ENCODE assay signal across 18 cellular contexts in the genomic region with DNA sequence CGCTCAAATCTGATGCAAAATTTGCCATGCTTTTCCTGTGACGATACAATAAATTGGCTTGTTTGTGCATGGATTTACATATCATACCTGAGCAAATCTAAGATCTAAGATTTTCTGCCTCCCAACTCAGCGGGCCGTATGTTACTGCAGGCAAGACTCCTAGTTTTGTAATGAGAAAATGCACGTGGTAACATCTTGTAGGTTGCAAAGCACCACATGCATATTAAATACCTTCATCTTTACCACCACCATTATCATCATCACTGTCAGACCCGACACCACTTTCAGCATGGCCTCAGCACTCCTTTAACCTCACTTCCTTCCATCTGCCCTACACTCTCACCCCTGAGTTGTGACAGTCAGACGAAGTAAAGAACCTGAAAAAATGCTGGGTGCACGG.
DNase-seq lines count a peak whose midpoint lies in the region; ATAC-seq and TF ChIP-seq lines count a peak whose summit lies in the region.
"Had no signal": no experiment of that assay in that cellular context is flagged by ENCODE, and none has a peak within 500 bp of the region (broad histone marks: within the 10 kb centered on the region; RNA-seq: fewer than 3 reads in every experiment).

No MANE protein-coding gene starts in this region.

- H3F3A ChIP-seq in DOHH2 (ENCODE audit: control insufficient read depth, insufficient read depth): no peaks in the 10 kb centered on the region

- peaks cover 9% of the 10 kb centered on the region for H3K4me1 ChIP-seq in DOHH2 (ENCODE audit: control insufficient read depth, low read length)
- H3K4me1 ChIP-seq in IMR-90 (ENCODE audit: control insufficient read depth, insufficient read depth, low read length): peaks cover 8% of the 10 kb centered on the region
- H3K4me1 ChIP-seq: BLaER1, Caco-2 had no signal

- H2AK5ac ChIP-seq in IMR-90 (ENCODE audit: low read depth, low read length): 0 out of 2 replicates have a peak overlapping the region, but pooled peaks have one; percentile 77

- H2BK20ac ChIP-seq in IMR-90 (ENCODE audit: low read depth, low read length): no peak overlapping the region

- H3K79me1 ChIP-seq in IMR-90 (ENCODE audit: low read depth in 1 of 2, low read length in 2 of 2): no peaks in the 10 kb centered on the region

- in situ Hi-C loops in IMR-90 (cut with MboI; ENCODE audit: low sequenced_read_pairs): no loop called here

- no peaks in the 10 kb centered on the region for H3K9me3 ChIP-seq in DOHH2 (ENCODE audit: control insufficient read depth, insufficient read depth, low read length)
- H3K9me3 ChIP-seq in IMR-90 (ENCODE audit: control insufficient read depth, insufficient read depth, low read length): peaks cover 3% of the 10 kb centered on the region
- H3K9me3 ChIP-seq: BLaER1, Caco-2 had no signal

- no peak overlapping the region for H3K4ac ChIP-seq in IMR-90 (ENCODE audit: low read depth, low read length)

- H3K4me2 ChIP-seq in DOHH2 (ENCODE audit: low read length) (peak overlapping the region; percentile 25; the same call in 1 of the 2 replicates), IMR-90 (ENCODE audit: low read depth, low read length) (no peak overlapping the region)
- H3K4me2 ChIP-seq: BLaER1 had no signal

- 69% methylated on average over 3 of the region's 8 CpGs; no CpG with 5 or more reads in 1 of the 2 experiments for WGBS in IMR-90 (ENCODE audit: extremely low coverage in 2 of 2, insufficient read length in 1 of 2), 2 experiments

- no peaks in the 10 kb centered on the region for H3K9me1 ChIP-seq in IMR-90 (ENCODE audit: insufficient read depth, low read length)

- no peak overlapping the region for H3K14ac ChIP-seq in IMR-90 (replicated peaks; ENCODE audit: low read depth, low read length)

- H4K20me1 ChIP-seq in DOHH2 (ENCODE audit: control insufficient read depth, insufficient read depth, low read depth, low read length) (no peaks in the 10 kb centered on the region), IMR-90 (ENCODE audit: insufficient read depth, low read length) (no peaks in the 10 kb centered on the region)
- H4K20me1 ChIP-seq: BLaER1 had no signal

- no peak overlapping the region for H2BK15ac ChIP-seq in IMR-90 (ENCODE audit: low read depth, low read length)

- DNase-seq in IMR-90 (no peak), islet precursor cell (peak; percentile 25), kidney tubule cell (ENCODE audit: low spot score) (no peak)
- DNase-seq: Caco-2; CD4-positive, CD25-positive, alpha-beta regulatory T cell; CD8-positive, alpha-beta T cell; DMS153; DND-41; EL; GDM1; GOT3; HCEC 1CT had no signal

- H2BK120ac ChIP-seq in IMR-90 (ENCODE audit: low read depth, low read length): no peak overlapping the region

- intact Hi-C loops in IMR-90 (cut with micrococcal nuclease): no loop called here

- peak overlapping the region; percentile 23; the same call in 1 of the 2 replicates for H4K91ac ChIP-seq in IMR-90 (ENCODE audit: insufficient read depth, low read depth, low read length)

- H4K5ac ChIP-seq in IMR-90 (ENCODE audit: low read depth, low read length): no peak overlapping the region

- CTCF ChIA-PET in IMR-90 (lab: Yijun Ruan, JAX): no interaction called here

- no peaks in the 10 kb centered on the region for H3K79me2 ChIP-seq in DOHH2 (ENCODE audit: control insufficient read depth, low read length)

- H3K56ac ChIP-seq in IMR-90 (ENCODE audit: extremely low read depth, insufficient read depth, low read length): no peak overlapping the region

- ATAC-seq in IMR-90 (ENCODE audit: low read depth) (no peak), esophagus mucosa (no peak), HG03025 (IDR thresholded peaks at IDR 0.05; ENCODE audit: low FRiP score, unreplicated experiment) (no peak)
- ATAC-seq: CD8-positive, alpha-beta T cell; GM12878 had no signal

- H3K4me3 ChIP-seq in DOHH2 (ENCODE audit: low read length): no peak overlapping the region
- no peak overlapping the region for H3K4me3 ChIP-seq in IMR-90 (ENCODE audit: insufficient read depth, low read depth, low read length)
- H3K4me3 ChIP-seq: BLaER1, GM12878 had no signal

- H3K23ac ChIP-seq in IMR-90 (ENCODE audit: low read depth, low read length): no peak overlapping the region

- TF ChIP-seq CTCF in DOHH2 (IDR thresholded peaks at IDR 0.05; ENCODE audit: low read depth, low read length, poor library complexity, severe bottlenecking) (no peak), IMR-90 (conservative IDR thresholded peaks at IDR 0.05; ENCODE audit: low read depth, low read length) (no peak)

- dilution Hi-C loops in IMR-90 (cut with HindIII; ENCODE audit: low sequenced_read_pairs, unreplicated experiment): no loop called here

- no peak for TF ChIP-seq RAD21 in IMR-90 (IDR thresholded peaks at IDR 0.05; ENCODE audit: low read length)

- no peak overlapping the region for H4K8ac ChIP-seq in IMR-90 (ENCODE audit: low read depth in 2 of 2, low read length in 2 of 2)

- BruUV-seq in IMR-90 (replicated peaks; lab: Mats Ljungman, UMichigan): no TSS peak

- no peak overlapping the region for H3K18ac ChIP-seq in IMR-90 (ENCODE audit: low read depth, low read length)

- TF ChIP-seq POLR2A in IMR-90 (IDR thresholded peaks at IDR 0.05; ENCODE audit: low read depth, low read length): no peak

- H2AFZ ChIP-seq in IMR-90 (replicated peaks; ENCODE audit: low read length, poor library complexity): no peak overlapping the region

- H2BK5ac ChIP-seq in IMR-90 (ENCODE audit: low read depth, low read length, poor library complexity, severe bottlenecking): no peak overlapping the region

- no peaks in the 10 kb centered on the region for H3K9me2 ChIP-seq in DOHH2 (replicated peaks; ENCODE audit: control insufficient read depth, low read length)

- no peak overlapping the region for H3K9ac ChIP-seq in IMR-90 (ENCODE audit: low read depth, low read length)
- H3K9ac ChIP-seq: BLaER1 had no signal

- no peak overlapping the region for H2AK9ac ChIP-seq in IMR-90 (replicated peaks; ENCODE audit: low read depth, low read length, poor library complexity)

- no peaks in the 10 kb centered on the region for H3K36me3 ChIP-seq in DOHH2 (ENCODE audit: control insufficient read depth, low read length)
- no peaks in the 10 kb centered on the region for H3K36me3 ChIP-seq in IMR-90 (ENCODE audit: control insufficient read depth, insufficient read depth, low read length)
- H3K36me3 ChIP-seq: BLaER1 had no signal

- POLR2A ChIA-PET in IMR-90 (lab: Charles Lee; ENCODE audit: unreplicated experiment): no interaction called here

- H3K27me3 ChIP-seq in DOHH2 (ENCODE audit: control insufficient read depth, low read length) (peaks cover 6% of the 10 kb centered on the region), IMR-90 (ENCODE audit: control insufficient read depth, insufficient read depth, low read length) (no peaks in the 10 kb centered on the region)
- H3K27me3 ChIP-seq: BLaER1 had no signal

- no peak overlapping the region for H3K27ac ChIP-seq in DOHH2 (ENCODE audit: low read depth, low read length)
- H3K27ac ChIP-seq in IMR-90 (ENCODE audit: insufficient read depth, low read length): no peak overlapping the region
- H3K27ac ChIP-seq: BLaER1, C4-2B had no signal

TF ChIP-seq in IMR-90, 13 proteins besides CTCF, POLR2A, EP300 and RAD21:
- TF ChIP-seq CHD1 (IDR thresholded peaks at IDR 0.05; ENCODE audit: low read depth, low read length): no peak
- TF ChIP-seq RFX5 (IDR thresholded peaks at IDR 0.05; ENCODE audit: low read depth, low read length): no peak
- TF ChIP-seq, protein P1, sequence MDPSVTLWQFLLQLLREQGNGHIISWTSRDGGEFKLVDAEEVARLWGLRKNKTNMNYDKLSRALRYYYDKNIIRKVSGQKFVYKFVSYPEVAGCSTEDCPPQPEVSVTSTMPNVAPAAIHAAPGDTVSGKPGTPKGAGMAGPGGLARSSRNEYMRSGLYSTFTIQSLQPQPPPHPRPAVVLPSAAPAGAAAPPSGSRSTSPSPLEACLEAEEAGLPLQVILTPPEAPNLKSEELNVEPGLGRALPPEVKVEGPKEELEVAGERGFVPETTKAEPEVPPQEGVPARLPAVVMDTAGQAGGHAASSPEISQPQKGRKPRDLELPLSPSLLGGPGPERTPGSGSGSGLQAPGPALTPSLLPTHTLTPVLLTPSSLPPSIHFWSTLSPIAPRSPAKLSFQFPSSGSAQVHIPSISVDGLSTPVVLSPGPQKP (IDR thresholded peaks at IDR 0.05; ENCODE audit: borderline replicate concordance, low read depth, low read length): no peak
- no peak for TF ChIP-seq SMC3 (IDR thresholded peaks at IDR 0.05; ENCODE audit: low read depth, low read length)
- TF ChIP-seq NFE2L2 (IDR thresholded peaks at IDR 0.05; ENCODE audit: low read depth, low read length): no peak
- no peak for TF ChIP-seq MXI1 (IDR thresholded peaks at IDR 0.05; ENCODE audit: borderline replicate concordance, low read depth, low read length)
- TF ChIP-seq MAFK (IDR thresholded peaks at IDR 0.05; ENCODE audit: low read depth, low read length): no peak
